Comparison of ENCODE assay signal across 1 cellular context in genomic region chr15:40421246-40422157, GRCh38.
TF ChIP-seq lines count a peak whose summit lies in the region.

No MANE protein-coding gene starts in this region.

TF ChIP-seq in HepG2, 621 proteins besides CTCF, POLR2A, EP300 and RAD21 (continues in another document):
- TF ChIP-seq ZNF549 (CRISPR knock-in tag; IDR thresholded peaks at IDR 0.05): no peak
- peak; percentile 30 for TF ChIP-seq TEAD3 (CRISPR knock-in tag; optimal IDR thresholded peaks at IDR 0.05; ENCODE audit: borderline replicate concordance)
- peak; percentile 55; the same call in 1 of the 2 replicates for TF ChIP-seq ZSCAN31 (CRISPR knock-in tag; IDR thresholded peaks at IDR 0.05; ENCODE audit: low read depth)
- peak; percentile 83 for TF ChIP-seq RBM22 (optimal IDR thresholded peaks at IDR 0.05; ENCODE audit: low read length)
- TF ChIP-seq AGO1 (IDR thresholded peaks at IDR 0.05; ENCODE audit: low read depth, low read length, poor library complexity, severe bottlenecking): peak; percentile 86
- TF ChIP-seq ZNF484 (CRISPR knock-in tag; IDR thresholded peaks at IDR 0.05; ENCODE audit: borderline replicate concordance, low read depth): no peak
- TF ChIP-seq ZNF501 (CRISPR knock-in tag; IDR thresholded peaks at IDR 0.05): peak; percentile 58; the same call in 1 of the 2 replicates
- no peak for TF ChIP-seq NKX3-1 (CRISPR knock-in tag; IDR thresholded peaks at IDR 0.05)
- peak; percentile 68; the same call in 1 of the 2 replicates for TF ChIP-seq MXD3 (CRISPR knock-in tag; IDR thresholded peaks at IDR 0.05)
- peak; percentile 65; the same call in 1 of the 2 replicates for TF ChIP-seq TBX2 (CRISPR knock-in tag; IDR thresholded peaks at IDR 0.05; ENCODE audit: borderline replicate concordance)
- TF ChIP-seq ZNF704 (CRISPR knock-in tag; IDR thresholded peaks at IDR 0.05; ENCODE audit: borderline replicate concordance): peak; percentile 27; the same call in 1 of the 2 replicates
- TF ChIP-seq POLR2AphosphoS5 (IDR thresholded peaks at IDR 0.05; ENCODE audit: low read depth, low read length): peak; percentile 33; the same call in 1 of the 2 replicates
- peak; percentile 95 for TF ChIP-seq STAG1 (CRISPR knock-in tag; IDR thresholded peaks at IDR 0.05)
- TF ChIP-seq ZNF180 (CRISPR knock-in tag; IDR thresholded peaks at IDR 0.05; ENCODE audit: borderline replicate concordance, low read depth): no peak
- no peak for TF ChIP-seq ZSCAN21 (CRISPR knock-in tag; IDR thresholded peaks at IDR 0.05; ENCODE audit: borderline replicate concordance)
- TF ChIP-seq IRX3 (CRISPR knock-in tag; IDR thresholded peaks at IDR 0.05; ENCODE audit: borderline replicate concordance, low read depth): no peak
- TF ChIP-seq SAP130 (CRISPR knock-in tag; IDR thresholded peaks at IDR 0.05; ENCODE audit: low read depth): peak; percentile 35; the same call in 1 of the 2 replicates
- no peak for TF ChIP-seq ELF4 (CRISPR knock-in tag; IDR thresholded peaks at IDR 0.05; ENCODE audit: borderline replicate concordance)
- TF ChIP-seq SAFB2 (CRISPR knock-in tag; IDR thresholded peaks at IDR 0.05; ENCODE audit: borderline replicate concordance, low read depth): no peak
- 0 out of 2 replicates have a peak, but pooled peaks have one; percentile 24 for TF ChIP-seq ZSCAN25 (CRISPR knock-in tag; IDR thresholded peaks at IDR 0.05)
- peak; percentile 25; the same call in 1 of the 2 replicates for TF ChIP-seq FOXA3 (CRISPR knock-in tag; IDR thresholded peaks at IDR 0.05)
- TF ChIP-seq RFX1 (IDR thresholded peaks at IDR 0.05): no peak
- TF ChIP-seq ZFX (CRISPR knock-in tag; IDR thresholded peaks at IDR 0.05; ENCODE audit: low read depth): peak; percentile 43; the same call in 1 of the 2 replicates
- TF ChIP-seq ZNF678 (CRISPR knock-in tag; IDR thresholded peaks at IDR 0.05): no peak
- no peak for TF ChIP-seq ZSCAN22 (CRISPR knock-in tag; IDR thresholded peaks at IDR 0.05)
- TF ChIP-seq FOXO1 (CRISPR knock-in tag; IDR thresholded peaks at IDR 0.05): peak; percentile 64; the same call in 1 of the 2 replicates
- TF ChIP-seq HOXD1 (CRISPR knock-in tag; IDR thresholded peaks at IDR 0.05): 0 out of 2 replicates have a peak, but pooled peaks have one; percentile 25
- TF ChIP-seq HDAC2 (CRISPR knock-in tag; IDR thresholded peaks at IDR 0.05): peak; percentile 18; the same call in 1 of the 2 replicates
- TF ChIP-seq RARG (CRISPR knock-in tag; IDR thresholded peaks at IDR 0.05; ENCODE audit: low read depth): no peak
- no peak for TF ChIP-seq NFAT5 (CRISPR knock-in tag; IDR thresholded peaks at IDR 0.05)
- no peak for TF ChIP-seq ZNF232 (CRISPR knock-in tag; IDR thresholded peaks at IDR 0.05; ENCODE audit: borderline replicate concordance)
- no peak for TF ChIP-seq ZNF317 (CRISPR knock-in tag; IDR thresholded peaks at IDR 0.05)
- peak; percentile 48; the same call in 1 of the 2 replicates for TF ChIP-seq ZNF607 (CRISPR knock-in tag; IDR thresholded peaks at IDR 0.05; ENCODE audit: borderline replicate concordance)
- TF ChIP-seq HMGXB4 (CRISPR knock-in tag; IDR thresholded peaks at IDR 0.05; ENCODE audit: borderline replicate concordance in 1 of 2, low read depth in 1 of 2): peak; percentile 59 to 69; a peak in 2 of 4 replicates
- no peak for TF ChIP-seq ZNF557 (CRISPR knock-in tag; IDR thresholded peaks at IDR 0.05)
- no peak for TF ChIP-seq CSRNP1 (CRISPR knock-in tag; IDR thresholded peaks at IDR 0.05)
- peak; percentile 94 for TF ChIP-seq AGO2 (optimal IDR thresholded peaks at IDR 0.05; ENCODE audit: low read depth, low read length)
- peak; percentile 41; the same call in 1 of the 2 replicates for TF ChIP-seq ZMYM4 (CRISPR knock-in tag; IDR thresholded peaks at IDR 0.05)
- 0 out of 2 replicates have a peak, but pooled peaks have one; percentile 27 for TF ChIP-seq TFDP2 (CRISPR knock-in tag; IDR thresholded peaks at IDR 0.05)
- TF ChIP-seq DNMT3B (CRISPR knock-in tag; conservative IDR thresholded peaks at IDR 0.05): no peak
- TF ChIP-seq SMAD1 (CRISPR knock-in tag; IDR thresholded peaks at IDR 0.05; ENCODE audit: borderline replicate concordance, low read depth): peak; percentile 52; the same call in 1 of the 2 replicates
- 0 out of 2 replicates have a peak, but pooled peaks have one; percentile 66 for TF ChIP-seq KDM3A (CRISPR knock-in tag; IDR thresholded peaks at IDR 0.05; ENCODE audit: low read depth)
- no peak for TF ChIP-seq KDM5A (IDR thresholded peaks at IDR 0.05; ENCODE audit: borderline replicate concordance, low read length)
- peak; percentile 35; the same call in 1 of the 2 replicates for TF ChIP-seq ZNF547 (CRISPR knock-in tag; IDR thresholded peaks at IDR 0.05)
- no peak for TF ChIP-seq ZNF430 (CRISPR knock-in tag; IDR thresholded peaks at IDR 0.05)
- no peak for TF ChIP-seq ZSCAN5A (CRISPR knock-in tag; IDR thresholded peaks at IDR 0.05; ENCODE audit: borderline replicate concordance)
- no peak; the same call in 1 of the 2 replicates for TF ChIP-seq REPIN1 (CRISPR knock-in tag; IDR thresholded peaks at IDR 0.05; ENCODE audit: borderline replicate concordance, low read depth)
- peak; percentile 99 for TF ChIP-seq KDM2A (CRISPR knock-in tag; IDR thresholded peaks at IDR 0.05; ENCODE audit: borderline replicate concordance, low read depth)
- TF ChIP-seq FOXC1 (CRISPR knock-in tag; IDR thresholded peaks at IDR 0.05; ENCODE audit: borderline replicate concordance): 0 out of 2 replicates have a peak, but pooled peaks have one; percentile 53
- no peak for TF ChIP-seq TCF7 (IDR thresholded peaks at IDR 0.05; ENCODE audit: low read depth)
- no peak for TF ChIP-seq SCMH1 (CRISPR knock-in tag; IDR thresholded peaks at IDR 0.05; ENCODE audit: borderline replicate concordance)
- TF ChIP-seq TCF7L2 (IDR thresholded peaks at IDR 0.05; ENCODE audit: low read depth, low read length): no peak
- TF ChIP-seq ZNF136 (CRISPR knock-in tag; IDR thresholded peaks at IDR 0.05; ENCODE audit: low read depth): no peak
- 0 out of 2 replicates have a peak, but pooled peaks have one; percentile 22 for TF ChIP-seq PHF8 (CRISPR knock-in tag; IDR thresholded peaks at IDR 0.05)
- no peak for TF ChIP-seq ZNF556 (CRISPR knock-in tag; IDR thresholded peaks at IDR 0.05; ENCODE audit: borderline replicate concordance)
- TF ChIP-seq RARA (CRISPR knock-in tag; IDR thresholded peaks at IDR 0.05): 0 out of 2 replicates have a peak, but pooled peaks have one; percentile 10
- peak; percentile 19 for TF ChIP-seq YY1 (IDR thresholded peaks at IDR 0.05; ENCODE audit: insufficient read depth, insufficient replicate concordance, low read depth, low read length)
- peak; percentile 44; the same call in 1 of the 2 replicates for TF ChIP-seq ZBTB20 (CRISPR knock-in tag; IDR thresholded peaks at IDR 0.05; ENCODE audit: borderline replicate concordance, low read depth)
- TF ChIP-seq AKAP8 (CRISPR knock-in tag; IDR thresholded peaks at IDR 0.05): peak; percentile 98
- no peak for TF ChIP-seq CREB3 (CRISPR knock-in tag; IDR thresholded peaks at IDR 0.05)
